13 cellular contexts compared by ENCODE assay signal in genomic region chr2:27261241-27261925, GRCh38. TPM values are rescaled to one million over a fixed set of nuclear protein-coding genes. Genes with fewer than 3 reads are reported as not detected.
A peak's percentile ranks its signal among the peaks of the same experiment; 100 is the strongest.
DNase-seq lines count a peak whose midpoint lies in the region; ATAC-seq and TF ChIP-seq lines count a peak whose summit lies in the region.
"Had no signal": no experiment of that assay in that cellular context is flagged by ENCODE, and none has a peak within 500 bp of the region (broad histone marks: within the 10 kb centered on the region; RNA-seq: fewer than 3 reads in every experiment).

No MANE protein-coding gene starts in this region.

- H2AFZ ChIP-seq in smooth muscle cell (ENCODE audit: low read depth): no peak overlapping the region

- peaks cover 95% of the 10 kb centered on the region for H3K27me3 ChIP-seq in smooth muscle cell (ENCODE audit: low read depth)

- no peak for ATAC-seq in activated T-cell treated with anti-CD3 and anti-CD28 coated beads, Interleukin-2, amount 50 U/mL, for 72 hours (replicated peaks in 1 of 2)
- ATAC-seq in WTC11 (no peak), HG03571 (IDR thresholded peaks at IDR 0.05; ENCODE audit: unreplicated experiment) (no peak)

- POLR2A ChIA-PET in WTC11 (lab: Charles Lee): no interaction called here

- no peak overlapping the region for H3K27ac Mint-ChIP-seq in activated T-cell treated with anti-CD3 and anti-CD28 coated beads, Interleukin-2, amount 50 U/mL, for 72 hours
- H3K27ac Mint-ChIP-seq in WTC11: no peak overlapping the region
- no peak overlapping the region for H3K27ac Mint-ChIP-seq in glutamatergic neuron (ENCODE audit: unreplicated experiment)

- peak overlapping the region; percentile 61 to 84 for H3K4me3 Mint-ChIP-seq in activated T-cell treated with anti-CD3 and anti-CD28 coated beads, Interleukin-2, amount 50 U/mL, for 72 hours
- H3K4me3 Mint-ChIP-seq in WTC11 (peak overlapping the region; percentile 77), glutamatergic neuron (ENCODE audit: unreplicated experiment) (peak overlapping the region; percentile 82)

- no peak for DNase-seq in activated T-cell treated with anti-CD3 and anti-CD28 coated beads, Interleukin-2, amount 50 U/mL, for 72 hours
- no peak for DNase-seq in activated T-cell treated with anti-CD3 and anti-CD28 coated beads, Interleukin-2, amount 50 U/mL, for 1 hour
- DNase-seq in WTC11 (ENCODE audit: low spot score) (no peak), glutamatergic neuron (no peak), smooth muscle cell (lab: John Stamatoyannopoulos, UW; ENCODE audit: unreplicated experiment) (no peak), NCI-H2171 treated with DMSO at 0.1 percent for 48 hours (lab: John Stamatoyannopoulos, UW) (no peak), CD1c-positive myeloid dendritic cell (ENCODE audit: extremely low spot score) (no peak)
- DNase-seq: caudate nucleus, NCI-H1417 treated with DMSO at 0.1 percent for 48 hours had no signal

- H3K27ac ChIP-seq in smooth muscle cell (ENCODE audit: low read depth): no peak overlapping the region
- H3K27ac ChIP-seq: skin epidermis had no signal

- H3K9ac ChIP-seq in smooth muscle cell (ENCODE audit: low read depth): no peak overlapping the region

- WGBS in smooth muscle cell (ENCODE audit: low lambda C conversion rate): 59% methylated on average over 10 of the region's 11 CpGs

- H3K27me3 Mint-ChIP-seq in activated T-cell treated with anti-CD3 and anti-CD28 coated beads, Interleukin-2, amount 50 U/mL, for 72 hours (ENCODE audit: low read depth): peaks cover 40% of the 10 kb centered on the region
- peaks cover 30% of the 10 kb centered on the region for H3K27me3 Mint-ChIP-seq in WTC11 (ENCODE audit: low read depth)
- peaks cover 32% of the 10 kb centered on the region for H3K27me3 Mint-ChIP-seq in glutamatergic neuron (ENCODE audit: unreplicated experiment)

- H3K4me3 ChIP-seq in smooth muscle cell: no peak overlapping the region

- no peaks in the 10 kb centered on the region for H3K9me3 ChIP-seq in smooth muscle cell (replicated peaks; ENCODE audit: low read depth)

- no peaks in the 10 kb centered on the region for H3F3A ChIP-seq in smooth muscle cell (ENCODE audit: low read depth)

- H3K79me2 ChIP-seq in smooth muscle cell (ENCODE audit: low read depth): no peaks in the 10 kb centered on the region

- CTCF ChIA-PET in WTC11 (lab: Charles Lee): interaction anchor here (1.0 to 7.7 kb wide), 7 partner anchors 10 to 174 kb away, joined by 3 to 124 read pairs (median 5); partner anchors contain the start of gene TRIM54

- no peaks in the 10 kb centered on the region for H4K20me1 ChIP-seq in smooth muscle cell (ENCODE audit: low read depth)

- peaks cover 2 to 5% of the 10 kb centered on the region in 2 donors for H3K36me3 Mint-ChIP-seq in activated T-cell treated with anti-CD3 and anti-CD28 coated beads, Interleukin-2, amount 50 U/mL, for 72 hours (ENCODE audit: insufficient read depth in 2 of 2)
- no peaks in the 10 kb centered on the region for H3K36me3 Mint-ChIP-seq in WTC11
- H3K36me3 Mint-ChIP-seq in glutamatergic neuron (ENCODE audit: unreplicated experiment): peaks cover 5% of the 10 kb centered on the region

- TF ChIP-seq CTCF in WTC11 (IDR thresholded peaks at IDR 0.05) (no peak), glutamatergic neuron (IDR thresholded peaks at IDR 0.05; ENCODE audit: partially characterized antibody, unreplicated experiment) (no peak), smooth muscle cell (IDR thresholded peaks at IDR 0.05; ENCODE audit: borderline replicate concordance, insufficient read depth, poor library complexity, severe bottlenecking) (no peak)

- peak overlapping the region; percentile 88 for H3K4me2 ChIP-seq in smooth muscle cell

- H3K36me3 ChIP-seq in smooth muscle cell (ENCODE audit: low read depth): no peaks in the 10 kb centered on the region

- peaks cover 18% of the 10 kb centered on the region for H3K4me1 ChIP-seq in smooth muscle cell (ENCODE audit: low read depth)

- no peaks in the 10 kb centered on the region for H3K9me3 Mint-ChIP-seq in activated T-cell treated with anti-CD3 and anti-CD28 coated beads, Interleukin-2, amount 50 U/mL, for 72 hours
- H3K9me3 Mint-ChIP-seq in WTC11 (no peaks in the 10 kb centered on the region), glutamatergic neuron (ENCODE audit: unreplicated experiment) (peaks cover 4% of the 10 kb centered on the region)

- peaks cover 25% of the 10 kb centered on the region for H3K4me1 Mint-ChIP-seq in activated T-cell treated with anti-CD3 and anti-CD28 coated beads, Interleukin-2, amount 50 U/mL, for 72 hours (ENCODE audit: low read depth)
- H3K4me1 Mint-ChIP-seq in WTC11: peaks cover 26% of the 10 kb centered on the region
- peaks cover 11% of the 10 kb centered on the region for H3K4me1 Mint-ChIP-seq in glutamatergic neuron (ENCODE audit: low read depth, unreplicated experiment)

TF ChIP-seq in WTC11, 78 proteins besides CTCF, POLR2A, EP300 and RAD21:
- TF ChIP-seq JAZF1 (CRISPR knock-in tag; IDR thresholded peaks at IDR 0.05): no peak

RNA-seq across cellular contexts. Expression of gene SLC30A3, which starts 1.5 kb away (rescaled TPM):
- 1 to 10 TPM; 1.5 to 2.3 TPM for total RNA-seq in activated T-cell treated with anti-CD3 and anti-CD28 coated beads, Interleukin-2, amount 50 U/mL, for 72 hours
- total RNA-seq in WTC11 (2021): 8.0 to 8.9 TPM (median 8.1 TPM) in 3 replicates
- total RNA-seq in glutamatergic neuron (ENCODE audit: unreplicated experiment): 1.3 TPM
- not detected in 2 replicates for total RNA-seq in smooth muscle cell
- 0.17 TPM in 1 of 2 replicates, not detected in the other for polyA plus RNA-seq in smooth muscle cell
- total RNA-seq: fibroblast of villous mesenchyme, mesenteric fat pad had no signal

RNA-seq across cellular contexts. Expression of gene DNAJC5G, which starts 13.8 kb away (rescaled TPM):
- under 1 TPM in 1 of 2 donors, not detected in 1; 0.31 TPM for total RNA-seq in activated T-cell treated with anti-CD3 and anti-CD28 coated beads, Interleukin-2, amount 50 U/mL, for 72 hours
- total RNA-seq in WTC11 (2021) (0.18 to 0.44 TPM (median 0.34 TPM) in 3 replicates), glutamatergic neuron (ENCODE audit: unreplicated experiment) (not detected), smooth muscle cell (not detected in 2 replicates)
- polyA plus RNA-seq in smooth muscle cell: not detected in 2 replicates
- total RNA-seq: fibroblast of villous mesenchyme, mesenteric fat pad had no signal

RNA-seq across cellular contexts. Expression of gene TRIM54, which starts 20.8 kb away (rescaled TPM):
- under 1 TPM in 1 of 2 donors, not detected in 1; 0.36 TPM for total RNA-seq in activated T-cell treated with anti-CD3 and anti-CD28 coated beads, Interleukin-2, amount 50 U/mL, for 72 hours
- total RNA-seq in WTC11 (2021): 3.0 to 3.4 TPM (median 3.3 TPM) in 3 replicates
- total RNA-seq in glutamatergic neuron (ENCODE audit: unreplicated experiment): 2.0 TPM
- 0.22 TPM in 1 of 2 replicates, not detected in the other for total RNA-seq in smooth muscle cell
- 0.80 TPM in 1 of 2 replicates, not detected in the other for polyA plus RNA-seq in smooth muscle cell
- total RNA-seq: fibroblast of villous mesenchyme, mesenteric fat pad had no signal

RNA-seq across cellular contexts. Expression of gene CAD, which starts 44.2 kb away (rescaled TPM):
- total RNA-seq in activated T-cell treated with anti-CD3 and anti-CD28 coated beads, Interleukin-2, amount 50 U/mL, for 72 hours: 10 to 100 TPM; 53.6 to 64.5 TPM
- total RNA-seq in WTC11 (2021) (145 to 178 TPM (median 150 TPM) in 3 replicates), glutamatergic neuron (ENCODE audit: unreplicated experiment) (38.5 TPM), smooth muscle cell (20.3 and 20.4 TPM in 2 replicates)
- 32.4 and 34.3 TPM in 2 replicates for polyA plus RNA-seq in smooth muscle cell

RNA-seq across cellular contexts. Expression of gene UCN, which starts 46.9 kb away (rescaled TPM):
- total RNA-seq in activated T-cell treated with anti-CD3 and anti-CD28 coated beads, Interleukin-2, amount 50 U/mL, for 72 hours: 1 to 10 TPM; 4.9 to 7.6 TPM
- 0.68 to 1.2 TPM (median 0.71 TPM) in 3 replicates for total RNA-seq in WTC11 (2021)
- 1.9 TPM for total RNA-seq in glutamatergic neuron (ENCODE audit: unreplicated experiment)
- 0.36 and 0.54 TPM in 2 replicates for total RNA-seq in smooth muscle cell
- 2.7 and 3.6 TPM in 2 replicates for polyA plus RNA-seq in smooth muscle cell
